ENCODE assay signal across 19 cellular contexts in the genomic region with DNA sequence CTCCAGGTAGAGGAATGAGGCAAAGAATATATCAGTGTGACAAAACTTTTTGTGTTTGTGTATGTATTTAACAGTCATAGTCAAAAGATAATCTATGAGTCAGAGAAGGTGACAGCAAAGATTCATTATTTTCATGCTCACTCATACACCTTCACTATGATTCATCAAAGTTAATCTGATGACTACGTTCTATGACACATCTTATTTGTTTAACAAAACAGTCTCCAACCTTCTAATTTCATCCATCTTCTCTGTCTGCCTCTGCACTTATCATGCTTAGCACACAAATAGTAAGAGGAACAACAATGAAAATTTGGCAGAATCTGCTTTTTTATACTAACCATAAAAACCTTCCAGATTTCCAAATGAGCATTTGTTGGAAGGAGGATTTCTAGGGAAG.
DNase-seq lines count a peak whose midpoint lies in the region; ATAC-seq, FAIRE-seq and TF ChIP-seq lines count a peak whose summit lies in the region.
"Had no signal": no experiment of that assay in that cellular context is flagged by ENCODE, and none has a peak within 500 bp of the region (broad histone marks: within the 10 kb centered on the region; RNA-seq: fewer than 3 reads in every experiment).

No MANE protein-coding gene starts in this region.

- TF ChIP-seq CTCF in A549 (IDR thresholded peaks at IDR 0.05) = no peak
- no peak for TF ChIP-seq CTCF in KMS-11 (conservative IDR thresholded peaks at IDR 0.05; ENCODE audit: low read depth, low read length)
- no peak for TF ChIP-seq CTCF in chondrocyte (IDR thresholded peaks at IDR 0.05)

- no peak for TF ChIP-seq RAD21 in A549 (conservative IDR thresholded peaks at IDR 0.05 in 1 of 2, IDR thresholded peaks at IDR 0.05 in 1 of 2)

- no peak for TF ChIP-seq POLR2A in A549 (IDR thresholded peaks at IDR 0.05; ENCODE audit: low read length)

- FAIRE-seq in A549 (lab: Jason Lieb, UNC) = no peak
- FAIRE-seq: frontal cortex had no signal

- H3K4me3 Mint-ChIP-seq in chondrocyte (ENCODE audit: unreplicated experiment) = no peak overlapping the region
- H3K4me3 Mint-ChIP-seq: activated CD4-positive, alpha-beta T cell treated with anti-CD3 and anti-CD28 coated beads, Interleukin-2, amount 10 ng/mL, durations not matched to agents 7 days and 5 days; activated T-cell treated with anti-CD3 and anti-CD28 coated beads, Interleukin-2, amount 50 U/mL, for 24 hours; mesothelial cell of epicardium; stimulated activated memory B cell treated with anti-CD40 and anti-IgM and Interleukin-4, amounts not matched to agents 10 μg/mL and 1 μg/mL and 100 μg/mL, for 72 hours; T-helper 2 cell treated with Interferon-gamma antibody and Interleukin-4, amounts not matched to agents 5 μg/mL and 100 μg/mL, for 36 hours had no signal

- ATAC-seq in A549 (peak in 1 of 2 experiments; percentile 59; a peak in 1 of 6 replicates), left cardiac atrium (no peak), left colon (no peak)
- ATAC-seq: Right ventricle myocardium inferior; stimulated activated memory B cell treated with anti-CD40 and anti-IgM and Interleukin-4, amounts not matched to agents 10 μg/mL and 1 μg/mL and 100 μg/mL, for 72 hours had no signal

- CTCF ChIA-PET in A549 (lab: Yijun Ruan, JAX) = no interaction called here

- no peaks in the 10 kb centered on the region for H3K79me2 ChIP-seq in KMS-11 (ENCODE audit: insufficient read depth, low read depth)

- DNase-seq in A549 (ENCODE audit: low read depth in 1 of 2, low spot score in 1 of 2) (peak in 1 of 2 experiments; percentile 29), adipocyte (ENCODE audit: low read depth) (peak; percentile 17), inferior parietal cortex (ENCODE audit: extremely low spot score) (peak; percentile 34), GM03348 (ENCODE audit: low spot score) (no peak), left cardiac atrium (no peak), left colon (no peak), chondrocyte (ENCODE audit: low spot score) (no peak)
- DNase-seq: ACHN; activated CD4-positive, alpha-beta T cell treated with anti-CD3 and anti-CD28 coated beads, Interleukin-2, amount 10 ng/mL, durations not matched to agents 7 days and 5 days; activated T-cell treated with anti-CD3 and anti-CD28 coated beads, Interleukin-2, amount 50 U/mL, for 24 hours; dorsolateral prefrontal cortex; GOT3; KBM-7 had no signal

- H3K36me3 ChIP-seq in KMS-11 (ENCODE audit: insufficient read depth) (no peaks in the 10 kb centered on the region), adipocyte (ENCODE audit: control insufficient read depth, insufficient read depth, low read length, severe bottlenecking) (no peaks in the 10 kb centered on the region)

- no peaks in the 10 kb centered on the region for H3K27me3 Mint-ChIP-seq in chondrocyte (ENCODE audit: low read depth)
- H3K27me3 Mint-ChIP-seq: activated CD4-positive, alpha-beta T cell treated with anti-CD3 and anti-CD28 coated beads, Interleukin-2, amount 10 ng/mL, durations not matched to agents 7 days and 5 days; activated T-cell treated with anti-CD3 and anti-CD28 coated beads, Interleukin-2, amount 50 U/mL, for 24 hours; stimulated activated memory B cell treated with anti-CD40 and anti-IgM and Interleukin-4, amounts not matched to agents 10 μg/mL and 1 μg/mL and 100 μg/mL, for 72 hours had no signal

- H3K27me3 ChIP-seq in KMS-11 (ENCODE audit: insufficient read depth, low read depth) (no peaks in the 10 kb centered on the region), adipocyte (replicated peaks; ENCODE audit: control insufficient read depth, insufficient read depth, low read length) (no peaks in the 10 kb centered on the region)

- H3K36me3 Mint-ChIP-seq in chondrocyte (ENCODE audit: low read depth) = no peaks in the 10 kb centered on the region
- H3K36me3 Mint-ChIP-seq: stimulated activated memory B cell treated with anti-CD40 and anti-IgM and Interleukin-4, amounts not matched to agents 10 μg/mL and 1 μg/mL and 100 μg/mL, for 72 hours had no signal

- H3K9me3 Mint-ChIP-seq in chondrocyte (ENCODE audit: low read depth) = peaks cover 7% of the 10 kb centered on the region

- no peak overlapping the region for H3K27ac Mint-ChIP-seq in chondrocyte (ENCODE audit: unreplicated experiment)
- H3K27ac Mint-ChIP-seq: activated CD4-positive, alpha-beta T cell treated with anti-CD3 and anti-CD28 coated beads, Interleukin-2, amount 10 ng/mL, durations not matched to agents 7 days and 5 days; activated T-cell treated with anti-CD3 and anti-CD28 coated beads, Interleukin-2, amount 50 U/mL, for 24 hours; mesothelial cell of epicardium; stimulated activated memory B cell treated with anti-CD40 and anti-IgM and Interleukin-4, amounts not matched to agents 10 μg/mL and 1 μg/mL and 100 μg/mL, for 72 hours; T-helper 2 cell treated with Interferon-gamma antibody and Interleukin-4, amounts not matched to agents 5 μg/mL and 100 μg/mL, for 36 hours had no signal

- H2AFZ ChIP-seq in KMS-11 (ENCODE audit: low read depth) = peak overlapping the region; percentile 29; the same call in 1 of the 2 replicates

- 3% methylated on average over 1 of the region's 1 CpG for WGBS in A549 (ENCODE audit: missing lambda C conversion rate)

- POLR2A ChIA-PET in A549 (lab: Yijun Ruan, JAX) = no interaction called here

- H3K9me3 ChIP-seq in A549 (no peaks in the 10 kb centered on the region), adipocyte (ENCODE audit: control insufficient read depth, low read length) (no peaks in the 10 kb centered on the region)

- no peaks in the 10 kb centered on the region for H3K4me1 Mint-ChIP-seq in chondrocyte (ENCODE audit: low read depth)
- H3K4me1 Mint-ChIP-seq: activated CD4-positive, alpha-beta T cell treated with anti-CD3 and anti-CD28 coated beads, Interleukin-2, amount 10 ng/mL, durations not matched to agents 7 days and 5 days; stimulated activated memory B cell treated with anti-CD40 and anti-IgM and Interleukin-4, amounts not matched to agents 10 μg/mL and 1 μg/mL and 100 μg/mL, for 72 hours had no signal

- H3K9ac ChIP-seq in KMS-11 (no peak overlapping the region), adipocyte (ENCODE audit: low read length) (no peak overlapping the region)

- no peak overlapping the region for H3K4me2 ChIP-seq in A549
- H3K4me2 ChIP-seq in KMS-11 = peak overlapping the region; percentile 43

- H3K27ac ChIP-seq in A549 = no peak overlapping the region
- peak overlapping the region; percentile 64; the same call in 1 of the 2 replicates for H3K27ac ChIP-seq in KMS-11
- H3K27ac ChIP-seq: dorsolateral prefrontal cortex had no signal

- H3K4me1 ChIP-seq in A549 (no peaks in the 10 kb centered on the region), KMS-11 (ENCODE audit: low read depth, poor library complexity, severe bottlenecking) (peaks cover 31% of the 10 kb centered on the region), adipocyte (ENCODE audit: control insufficient read depth, insufficient read depth, low read length) (no peaks in the 10 kb centered on the region)

- H3K4me3 ChIP-seq in A549 (no peak overlapping the region), KMS-11 (IDR thresholded peaks at IDR 0.05; ENCODE audit: insufficient read depth, low read depth, low read length) (no peak overlapping the region), adipocyte (ENCODE audit: low read length) (no peak overlapping the region)
- H3K4me3 ChIP-seq: dorsolateral prefrontal cortex had no signal

- intact Hi-C loops in left cardiac atrium (cut with DNase I) = no loop called here
- intact Hi-C loops in left colon (cut with DNase I, micrococcal nuclease) = no loop called here

- no peak for TF ChIP-seq EP300 in A549 (IDR thresholded peaks at IDR 0.05)

- H4K20me1 ChIP-seq in KMS-11 (ENCODE audit: insufficient read depth) = no peaks in the 10 kb centered on the region

TF ChIP-seq in A549, 52 proteins besides CTCF, POLR2A, EP300 and RAD21:
- peak; percentile 52; the same call in 1 of the 2 replicates for TF ChIP-seq FOSL2 (IDR thresholded peaks at IDR 0.05)
- TF ChIP-seq FOSL2 (CRISPR knock-in tag; IDR thresholded peaks at IDR 0.05) = peak; percentile 73
- peak; percentile 27; the same call in 1 of the 2 replicates for TF ChIP-seq GATA3 (IDR thresholded peaks at IDR 0.05; ENCODE audit: borderline replicate concordance)
- TF ChIP-seq RNF2 (IDR thresholded peaks at IDR 0.05; ENCODE audit: borderline replicate concordance, low read depth) = no peak
- TF ChIP-seq, protein P1, sequence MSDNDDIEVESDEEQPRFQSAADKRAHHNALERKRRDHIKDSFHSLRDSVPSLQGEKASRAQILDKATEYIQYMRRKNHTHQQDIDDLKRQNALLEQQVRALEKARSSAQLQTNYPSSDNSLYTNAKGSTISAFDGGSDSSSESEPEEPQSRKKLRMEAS (IDR thresholded peaks at IDR 0.05) = no peak
- 0 out of 2 replicates have a peak, but pooled peaks have one; percentile 7 for TF ChIP-seq NFE2L2 (conservative IDR thresholded peaks at IDR 0.05; ENCODE audit: low read length)
- peak; percentile 60 for TF ChIP-seq JUNB (IDR thresholded peaks at IDR 0.05)

Comparison
In these comparisons a context has a peak if more than half of its experiments do, and no peak if none do; other contexts are left out.
1. DNase-seq: peak in adipocyte (single experiment) and inferior parietal cortex (single experiment); none in GM03348 (single experiment), left cardiac atrium (single experiment), left colon (0 of 2) and chondrocyte (single experiment).